In genomic region chr19:17123041-17123440, GRCh38 we compare ENCODE assay signal across 20 cellular contexts.
"Had no signal": no experiment of that assay in that cellular context is flagged by ENCODE, and none has a peak within 500 bp of the region (broad histone marks: within the 10 kb centered on the region; RNA-seq: fewer than 3 reads in every experiment).

No MANE protein-coding gene starts in this region.

- H3K4me3 ChIP-seq: adrenal gland, cardiac muscle cell, gastrocnemius medialis, SK-N-MC, skin epidermis had no signal

- H3K27ac ChIP-seq: adrenal gland, cardiac muscle cell, gastrocnemius medialis, SK-N-MC had no signal

- H3K4me3 Mint-ChIP-seq: activated CD8-positive, alpha-beta T cell treated with anti-CD3 and anti-CD28 coated beads, Interleukin-2, amount 10 ng/mL, durations not matched to agents 7 days and 5 days; activated naive CD4-positive, alpha-beta T cell treated with anti-CD3 and anti-CD28 coated beads for 36 hours; endodermal cell; T-helper 17 cell; WTC11 had no signal

- H3K9me3 ChIP-seq: adrenal gland, gastrocnemius medialis had no signal

- H3K27me3 Mint-ChIP-seq: naive B cell, T-helper 17 cell had no signal

- H3K9me3 Mint-ChIP-seq: activated naive CD4-positive, alpha-beta T cell treated with anti-CD3 and anti-CD28 coated beads for 36 hours; endodermal cell; WTC11 had no signal

- DNase-seq: activated CD4-positive, alpha-beta T cell treated with anti-CD3 and anti-CD28 coated beads for 4 hours; activated CD8-positive, alpha-beta T cell treated with anti-CD3 and anti-CD28 coated beads, Interleukin-2, amount 10 ng/mL, durations not matched to agents 7 days and 5 days; activated naive CD4-positive, alpha-beta T cell treated with anti-CD3 and anti-CD28 coated beads for 36 hours; adrenal gland; endodermal cell; erythroblast; gastrocnemius medialis; naive B cell; nucleus accumbens; right cardiac atrium; stimulated activated CD4-positive, alpha-beta T cell treated with anti-CD3 and anti-CD28 coated beads, Interleukin-15, amount 100 ng/mL, for 24 hours; stimulated activated CD4-positive, alpha-beta T cell treated with anti-CD3 and anti-CD28 coated beads, Interleukin-4, amount 100 ng/mL, for 1 hour; stimulated activated naive CD8-positive, alpha-beta T cell treated with anti-CD3 and anti-CD28 coated beads, Interleukin-15, Interleukin-2, amounts not matched to agents 100 U/mL and 50 U/mL, for 24 hours; T-helper 17 cell had no signal

- H3K36me3 ChIP-seq: adrenal gland, cardiac muscle cell, gastrocnemius medialis had no signal

- H3K27ac Mint-ChIP-seq: activated naive CD4-positive, alpha-beta T cell treated with anti-CD3 and anti-CD28 coated beads for 36 hours; endodermal cell had no signal

- H3K27me3 ChIP-seq: adrenal gland, cardiac muscle cell, gastrocnemius medialis had no signal

- ATAC-seq: activated CD8-positive, alpha-beta T cell treated with anti-CD3 and anti-CD28 coated beads, Interleukin-2, amount 10 ng/mL, durations not matched to agents 7 days and 5 days; gastrocnemius medialis; right cardiac atrium; stimulated activated naive CD8-positive, alpha-beta T cell treated with anti-CD3 and anti-CD28 coated beads, Interleukin-15, Interleukin-2, amounts not matched to agents 100 U/mL and 50 U/mL, for 24 hours; T-helper 17 cell; WTC11 had no signal

- FAIRE-seq: islet of Langerhans, TTC549 had no signal

- H3K36me3 Mint-ChIP-seq: naive B cell had no signal
